In genomic region chr6:87472525-87473418, GRCh38 we compare ENCODE assay signal across 1 cellular context.
TF ChIP-seq lines count a peak whose summit lies in the region.

Gene SLC35A1, plus strand, starts transcription at chr6:87472974. Its CDS starts 30 bp downstream, at chr6:87473004.

TF ChIP-seq in HepG2, 621 proteins besides CTCF, POLR2A, EP300 and RAD21 (continued from another document and continues in another):
- peak; percentile 52; the same call in 1 of the 2 replicates for TF ChIP-seq HBP1 (CRISPR knock-in tag; IDR thresholded peaks at IDR 0.05; ENCODE audit: low read depth)
- TF ChIP-seq MEF2D (CRISPR knock-in tag; IDR thresholded peaks at IDR 0.05): peak; percentile 43; the same call in 1 of the 2 replicates
- TF ChIP-seq MTA3 (CRISPR knock-in tag; IDR thresholded peaks at IDR 0.05): no peak
- 0 out of 2 replicates have a peak, but pooled peaks have one; percentile 39 for TF ChIP-seq ELK4 (CRISPR knock-in tag; IDR thresholded peaks at IDR 0.05; ENCODE audit: borderline replicate concordance)
- TF ChIP-seq HNRNPUL1 (IDR thresholded peaks at IDR 0.05; ENCODE audit: low read depth, low read length): no peak
- no peak for TF ChIP-seq ZNF3 (CRISPR knock-in tag; IDR thresholded peaks at IDR 0.05)
- 0 out of 2 replicates have a peak, but pooled peaks have one; percentile 63 for TF ChIP-seq CC2D1A (CRISPR knock-in tag; IDR thresholded peaks at IDR 0.05)
- no peak for TF ChIP-seq ZNF577 (CRISPR knock-in tag; IDR thresholded peaks at IDR 0.05; ENCODE audit: borderline replicate concordance, low read depth)
- peak; percentile 75 for TF ChIP-seq PHF20 (CRISPR knock-in tag; IDR thresholded peaks at IDR 0.05)
- no peak; the same call in 1 of the 2 replicates for TF ChIP-seq TFDP1 (CRISPR knock-in tag; IDR thresholded peaks at IDR 0.05; ENCODE audit: borderline replicate concordance)
- TF ChIP-seq NFAT5 (CRISPR knock-in tag; IDR thresholded peaks at IDR 0.05): peak; percentile 87
- TF ChIP-seq THRA (CRISPR knock-in tag; IDR thresholded peaks at IDR 0.05; ENCODE audit: borderline replicate concordance): 0 out of 2 replicates have a peak, but pooled peaks have one; percentile 15
- TF ChIP-seq ZNF430 (CRISPR knock-in tag; IDR thresholded peaks at IDR 0.05): peak; percentile 79; the same call in 1 of the 2 replicates
- peak; percentile 77; the same call in 1 of the 2 replicates for TF ChIP-seq MTERF4 (CRISPR knock-in tag; IDR thresholded peaks at IDR 0.05)
- TF ChIP-seq ZNF512B (CRISPR knock-in tag; IDR thresholded peaks at IDR 0.05; ENCODE audit: borderline replicate concordance): no peak
- no peak for TF ChIP-seq AKNA (CRISPR knock-in tag; IDR thresholded peaks at IDR 0.05; ENCODE audit: borderline replicate concordance)
- TF ChIP-seq SMAD9 (CRISPR knock-in tag; IDR thresholded peaks at IDR 0.05): no peak
- TF ChIP-seq SKIL (CRISPR knock-in tag; IDR thresholded peaks at IDR 0.05; ENCODE audit: borderline replicate concordance): no peak
- no peak for TF ChIP-seq CCAR2 (optimal IDR thresholded peaks at IDR 0.05; ENCODE audit: low read depth, low read length)
- TF ChIP-seq NFYC (CRISPR knock-in tag; IDR thresholded peaks at IDR 0.05): 0 out of 2 replicates have a peak, but pooled peaks have one; percentile 21
- TF ChIP-seq GMEB1 (CRISPR knock-in tag; IDR thresholded peaks at IDR 0.05; ENCODE audit: borderline replicate concordance): peak; percentile 90
